In the genomic region with DNA sequence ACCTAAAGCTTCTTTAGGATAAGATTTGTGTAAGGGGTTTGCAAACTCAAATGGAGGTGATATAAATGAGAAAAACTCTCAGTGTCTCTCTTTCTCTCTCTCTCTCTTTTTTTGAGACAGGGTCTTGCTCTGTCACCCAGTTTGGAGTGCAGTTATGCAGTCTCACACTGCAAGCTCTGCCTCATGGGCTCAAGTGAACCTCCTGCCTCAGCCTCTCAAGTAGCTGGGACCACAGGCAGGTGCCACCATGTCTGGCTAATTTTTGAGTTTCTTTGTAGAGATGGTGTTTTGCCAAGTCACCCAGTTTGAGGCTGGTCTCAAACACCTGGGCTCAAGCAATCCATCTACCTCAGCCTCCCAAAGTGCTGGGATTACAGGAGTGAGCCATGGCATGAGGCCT, we compare ENCODE assay signal across 14 cellular contexts. TPM values are rescaled to one million over a fixed set of nuclear protein-coding genes. Genes with fewer than 3 reads are reported as not detected.
DNase-seq lines count a peak whose midpoint lies in the region; ATAC-seq and TF ChIP-seq lines count a peak whose summit lies in the region.
"Had no signal": no experiment of that assay in that cellular context is flagged by ENCODE, and none has a peak within 500 bp of the region (broad histone marks: within the 10 kb centered on the region; RNA-seq: fewer than 3 reads in every experiment).

No MANE protein-coding gene starts in this region.

- H3K79me2 ChIP-seq in SK-N-SH (ENCODE audit: insufficient read depth) = peaks cover 3% of the 10 kb centered on the region; the same call in 1 of the 2 replicates

- peaks cover 40% of the 10 kb centered on the region for H3F3A ChIP-seq in SK-N-SH (replicated peaks; ENCODE audit: insufficient read depth)

- H3K4me3 ChIP-seq in SK-N-SH (ENCODE audit: low read depth in 2 of 2, low read length in 1 of 2) (no peak overlapping the region), skin epidermis (peak overlapping the region in 6 of 7 experiments; percentile 5 to 52 (median 29))

- H2AFZ ChIP-seq in SK-N-SH (ENCODE audit: low read depth) = peak overlapping the region; percentile 22; the same call in 1 of the 2 replicates

- H3K27ac Mint-ChIP-seq in central memory CD8-positive, alpha-beta T cell (ENCODE audit: low read depth) = peak overlapping the region; percentile 98

- CTCF ChIA-PET in SK-N-SH (lab: Yijun Ruan, JAX) = interaction anchor here (2.0 kb wide), 1 partner anchor 21 kb away, joined by 11 read pairs; no protein-coding TSS in a partner anchor

- TF ChIP-seq RAD21 in SK-N-SH (IDR thresholded peaks at IDR 0.05; ENCODE audit: low read length) = no peak

- no peak for TF ChIP-seq CTCF in SK-N-SH (IDR thresholded peaks at IDR 0.05)
- TF ChIP-seq CTCF in foreskin keratinocyte (conservative IDR thresholded peaks at IDR 0.05) = no peak

- no peaks in the 10 kb centered on the region for H3K36me3 ChIP-seq in SK-N-SH (replicated peaks in 1 of 2; ENCODE audit: control insufficient read depth in 1 of 2, insufficient read depth in 2 of 2, low read length in 1 of 2)
- H3K36me3 ChIP-seq in KOPT-K1 (ENCODE audit: insufficient read depth, low read length) = no peaks in the 10 kb centered on the region

- H3K36me3 Mint-ChIP-seq in central memory CD8-positive, alpha-beta T cell (ENCODE audit: insufficient read depth) = peaks cover 50% of the 10 kb centered on the region

- H3K27me3 ChIP-seq in SK-N-SH (ENCODE audit: insufficient read depth) (no peaks in the 10 kb centered on the region), foreskin keratinocyte (no peaks in the 10 kb centered on the region)

- TF ChIP-seq EP300 in SK-N-SH (IDR thresholded peaks at IDR 0.05; ENCODE audit: borderline replicate concordance in 1 of 2, low read depth in 1 of 2, low read length in 1 of 2) = no peak

- H3K4me1 Mint-ChIP-seq in central memory CD8-positive, alpha-beta T cell = peaks cover 45% of the 10 kb centered on the region

- no peaks in the 10 kb centered on the region for H3K9me3 Mint-ChIP-seq in central memory CD8-positive, alpha-beta T cell
- H3K9me3 Mint-ChIP-seq: neural crest cell had no signal

- no peaks in the 10 kb centered on the region for H4K20me1 ChIP-seq in SK-N-SH (ENCODE audit: insufficient read depth)

- DNase-seq in SK-N-SH (no peak), NCI-H82 (lab: John Stamatoyannopoulos, UW) (no peak), foreskin keratinocyte (no peak), activated gamma-delta T cell treated with Interleukin-2 at 50 U/mL for 16 hours (no peak)
- no peak for DNase-seq in central memory CD8-positive, alpha-beta T cell (ENCODE audit: low spot score in 2 of 2)
- DNase-seq: activated CD8-positive, alpha-beta memory T cell treated with anti-CD3 and anti-CD28 coated beads, Interleukin-2, amount 50 U/mL, for 48 hours; central memory CD4-positive, alpha-beta T cell; NCI-H146; stimulated activated CD4-positive, alpha-beta T cell treated with anti-CD3 and anti-CD28 coated beads, Interleukin-15, amount 100 ng/mL, for 24 hours had no signal

- H3K9ac ChIP-seq in SK-N-SH = no peak overlapping the region

- H3K9me2 ChIP-seq in SK-N-SH = no peaks in the 10 kb centered on the region

- H3K27me3 Mint-ChIP-seq in central memory CD8-positive, alpha-beta T cell = no peaks in the 10 kb centered on the region

- H3K4me3 Mint-ChIP-seq in central memory CD8-positive, alpha-beta T cell = peak overlapping the region; percentile 97
- H3K4me3 Mint-ChIP-seq: neural crest cell had no signal

- ATAC-seq in SK-N-SH treated with all-trans-retinoic acid at 6 μM for 48 hours (no peak), foreskin keratinocyte (no peak)
- ATAC-seq in central memory CD8-positive, alpha-beta T cell (replicated peaks; ENCODE audit: extremely low read depth, poor library complexity, severe bottlenecking) = no peak

- H3K4me1 ChIP-seq in SK-N-SH (ENCODE audit: control insufficient read depth in 1 of 2, insufficient read depth in 2 of 2, low read depth in 1 of 2, low read length in 1 of 2) (peaks cover 8 to 22% of the 10 kb centered on the region in 2 experiments; a peak in 3 of 4 replicates), foreskin keratinocyte (peaks cover 38% of the 10 kb centered on the region)

- no peak overlapping the region for H3K4me2 ChIP-seq in SK-N-SH

- POLR2A ChIA-PET in SK-N-SH (lab: Yijun Ruan, JAX) = no interaction called here

- H3K27ac ChIP-seq in SK-N-SH (ENCODE audit: low read depth in 2 of 2, low read length in 1 of 2) (no peak overlapping the region), KOPT-K1 (ENCODE audit: low read depth, low read length, poor library complexity, severe bottlenecking) (peak overlapping the region; percentile 68), skin epidermis (peak overlapping the region in 12 of 21 experiments; percentile 1 to 92 (median 67)), foreskin keratinocyte (no peak overlapping the region)
- H3K27ac ChIP-seq: 22Rv1 had no signal

- H3K9me3 ChIP-seq in SK-N-SH (no peaks in the 10 kb centered on the region), KOPT-K1 (ENCODE audit: insufficient read depth, low read length, poor library complexity, severe bottlenecking) (no peaks in the 10 kb centered on the region)

TF ChIP-seq in SK-N-SH, 30 proteins besides CTCF, POLR2A, EP300 and RAD21 (continues in another document):
- no peak for TF ChIP-seq RFX5 (IDR thresholded peaks at IDR 0.05; ENCODE audit: low read length)
- no peak for TF ChIP-seq ZBTB33 (IDR thresholded peaks at IDR 0.05; ENCODE audit: borderline replicate concordance, low read depth)
- TF ChIP-seq TEAD4 (IDR thresholded peaks at IDR 0.05; ENCODE audit: borderline replicate concordance, insufficient read depth) = no peak
- no peak for TF ChIP-seq SIN3A (IDR thresholded peaks at IDR 0.05; ENCODE audit: borderline replicate concordance, low read depth, low read length)
- no peak for TF ChIP-seq JUND (IDR thresholded peaks at IDR 0.05)
- TF ChIP-seq RXRA (IDR thresholded peaks at IDR 0.05; ENCODE audit: borderline replicate concordance, low read depth) = no peak
- no peak for TF ChIP-seq FOXM1 (IDR thresholded peaks at IDR 0.05; ENCODE audit: low read depth)

TF ChIP-seq in SK-N-SH treated with all-trans-retinoic acid at 6 μM for 48 hours, 23 proteins besides CTCF, POLR2A, EP300 and RAD21 (continues in another document):
- no peak for TF ChIP-seq ZC3H10 (CRISPR knock-in tag; IDR thresholded peaks at IDR 0.05)
- TF ChIP-seq, protein P1, sequence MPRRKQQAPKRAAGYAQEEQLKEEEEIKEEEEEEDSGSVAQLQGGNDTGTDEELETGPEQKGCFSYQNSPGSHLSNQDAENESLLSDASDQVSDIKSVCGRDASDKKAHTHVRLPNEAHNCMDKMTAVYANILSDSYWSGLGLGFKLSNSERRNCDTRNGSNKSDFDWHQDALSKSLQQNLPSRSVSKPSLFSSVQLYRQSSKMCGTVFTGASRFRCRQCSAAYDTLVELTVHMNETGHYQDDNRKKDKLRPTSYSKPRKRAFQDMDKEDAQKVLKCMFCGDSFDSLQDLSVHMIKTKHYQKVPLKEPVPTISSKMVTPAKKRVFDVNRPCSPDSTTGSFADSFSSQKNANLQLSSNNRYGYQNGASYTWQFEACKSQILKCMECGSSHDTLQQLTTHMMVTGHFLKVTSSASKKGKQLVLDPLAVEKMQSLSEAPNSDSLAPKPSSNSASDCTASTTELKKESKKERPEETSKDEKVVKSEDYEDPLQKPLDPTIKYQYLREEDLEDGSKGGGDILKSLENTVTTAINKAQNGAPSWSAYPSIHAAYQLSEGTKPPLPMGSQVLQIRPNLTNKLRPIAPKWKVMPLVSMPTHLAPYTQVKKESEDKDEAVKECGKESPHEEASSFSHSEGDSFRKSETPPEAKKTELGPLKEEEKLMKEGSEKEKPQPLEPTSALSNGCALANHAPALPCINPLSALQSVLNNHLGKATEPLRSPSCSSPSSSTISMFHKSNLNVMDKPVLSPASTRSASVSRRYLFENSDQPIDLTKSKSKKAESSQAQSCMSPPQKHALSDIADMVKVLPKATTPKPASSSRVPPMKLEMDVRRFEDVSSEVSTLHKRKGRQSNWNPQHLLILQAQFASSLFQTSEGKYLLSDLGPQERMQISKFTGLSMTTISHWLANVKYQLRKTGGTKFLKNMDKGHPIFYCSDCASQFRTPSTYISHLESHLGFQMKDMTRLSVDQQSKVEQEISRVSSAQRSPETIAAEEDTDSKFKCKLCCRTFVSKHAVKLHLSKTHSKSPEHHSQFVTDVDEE (CRISPR knock-in tag; IDR thresholded peaks at IDR 0.05) = no peak
- TF ChIP-seq CSDC2 (CRISPR knock-in tag; IDR thresholded peaks at IDR 0.05) = no peak
- TF ChIP-seq ZFP3 (CRISPR knock-in tag; IDR thresholded peaks at IDR 0.05) = no peak
- TF ChIP-seq SNAI2 (CRISPR knock-in tag; IDR thresholded peaks at IDR 0.05) = no peak
- TF ChIP-seq, protein P2, sequence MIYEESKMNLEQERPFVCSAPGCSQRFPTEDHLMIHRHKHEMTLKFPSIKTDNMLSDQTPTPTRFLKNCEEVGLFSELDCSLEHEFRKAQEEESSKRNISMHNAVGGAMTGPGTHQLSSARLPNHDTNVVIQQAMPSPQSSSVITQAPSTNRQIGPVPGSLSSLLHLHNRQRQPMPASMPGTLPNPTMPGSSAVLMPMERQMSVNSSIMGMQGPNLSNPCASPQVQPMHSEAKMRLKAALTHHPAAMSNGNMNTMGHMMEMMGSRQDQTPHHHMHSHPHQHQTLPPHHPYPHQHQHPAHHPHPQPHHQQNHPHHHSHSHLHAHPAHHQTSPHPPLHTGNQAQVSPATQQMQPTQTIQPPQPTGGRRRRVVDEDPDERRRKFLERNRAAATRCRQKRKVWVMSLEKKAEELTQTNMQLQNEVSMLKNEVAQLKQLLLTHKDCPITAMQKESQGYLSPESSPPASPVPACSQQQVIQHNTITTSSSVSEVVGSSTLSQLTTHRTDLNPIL (CRISPR knock-in tag; IDR thresholded peaks at IDR 0.05; ENCODE audit: low read depth) = no peak

RNA-seq across cellular contexts. Expression of gene BIRC3, which starts 2.9 kb away (rescaled TPM):
- 0.46 and 0.62 TPM in 2 replicates for polyA plus RNA-seq in SK-N-SH (2012; rRNA removed)
- polyA plus RNA-seq in SK-N-SH (2012; cell fraction: cytosol; rRNA removed) = 0.66 and 0.93 TPM in 2 replicates
- 0.26 and 0.57 TPM in 2 replicates for polyA plus RNA-seq in SK-N-SH (2012; cell fraction: nucleus; rRNA removed)
- 6.7 and 10.1 TPM in 2 replicates for total RNA-seq in foreskin keratinocyte
- polyA plus RNA-seq in foreskin keratinocyte = 2.0 and 2.8 TPM in 2 replicates

RNA-seq across cellular contexts. Expression of gene BIRC2, which starts 26.8 kb away (rescaled TPM):
- polyA plus RNA-seq in SK-N-SH (2012; rRNA removed) (20.1 and 32.3 TPM in 2 replicates), foreskin keratinocyte (25.8 and 27.1 TPM in 2 replicates)
- 27.8 and 30.5 TPM in 2 replicates for polyA plus RNA-seq in SK-N-SH (2012; cell fraction: cytosol; rRNA removed)
- polyA plus RNA-seq in SK-N-SH (2012; cell fraction: nucleus; rRNA removed) = 18.5 and 36.1 TPM in 2 replicates
- 52.7 and 57.3 TPM in 2 replicates for total RNA-seq in foreskin keratinocyte

Comparison
In these comparisons a context has a peak if more than half of its experiments do, and no peak if none do; other contexts are left out.
1. H3K27ac ChIP-seq: peak in KOPT-K1 (single experiment) and skin epidermis (12 of 21); none in SK-N-SH (0 of 2) and foreskin keratinocyte (single experiment).
2. H3K4me3 ChIP-seq: peak in skin epidermis (6 of 7); none in SK-N-SH (0 of 2).